ENCODE assay signal across 26 cellular contexts in the genomic region with DNA sequence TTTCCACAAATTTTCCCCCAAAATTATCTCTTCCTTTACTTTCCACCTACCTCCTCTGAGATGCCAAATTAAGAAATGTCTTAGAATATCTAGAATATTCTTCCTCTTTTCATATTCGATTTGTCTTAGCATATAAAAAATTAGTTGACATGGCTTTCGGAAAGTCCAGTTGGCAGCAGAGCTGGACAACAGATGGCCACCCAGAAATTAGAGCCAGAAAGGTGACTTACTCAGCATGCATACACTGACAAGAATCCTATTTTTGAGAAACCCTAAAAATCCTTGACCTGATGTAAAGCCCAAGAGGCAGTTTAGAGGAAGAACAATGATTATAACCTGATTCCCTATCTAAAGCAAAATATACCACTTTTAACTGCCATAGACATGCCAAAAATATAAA.
"Had no signal": no experiment of that assay in that cellular context is flagged by ENCODE, and none has a peak within 500 bp of the region (broad histone marks: within the 10 kb centered on the region; RNA-seq: fewer than 3 reads in every experiment).

No MANE protein-coding gene starts in this region.

- H3K27ac Mint-ChIP-seq: activated naive CD8-positive, alpha-beta T cell treated with anti-CD3 and anti-CD28 coated beads for 36 hours; neural progenitor cell had no signal

- H3K27me3 ChIP-seq: adrenal gland, body of pancreas, esophagus muscularis mucosa, foreskin keratinocyte, heart right ventricle, left lung, neural progenitor cell, right atrium auricular region, spleen, tibial nerve had no signal

- H3K36me3 ChIP-seq: adrenal gland had no signal

- H3K9ac ChIP-seq: neural progenitor cell had no signal

- H3K9me3 ChIP-seq: adrenal gland, body of pancreas, esophagus muscularis mucosa, heart right ventricle, left lung, lower lobe of right lung, right atrium auricular region, spleen, tibial nerve had no signal

- H2AFZ ChIP-seq: neural progenitor cell had no signal

- DNase-seq: activated CD4-positive, alpha-beta T cell treated with anti-CD3 and anti-CD28 coated beads for 4 hours; activated CD4-positive, CD25-positive, alpha-beta regulatory T cell; activated CD8-positive, alpha-beta memory T cell treated with anti-CD3 and anti-CD28 coated beads for 24 hours; activated CD8-positive, alpha-beta memory T cell treated with anti-CD3 and anti-CD28 coated beads, Interleukin-2, amount 50 U/mL, for 4 hours; activated naive CD4-positive, alpha-beta T cell treated with Interleukin-2 at 50 U/mL for 16 hours; activated naive CD8-positive, alpha-beta T cell treated with anti-CD3 and anti-CD28 coated beads for 36 hours; activated T-cell treated with anti-CD3 and anti-CD28 coated beads, Interleukin-2, amount 50 U/mL, for 4 hours; adrenal gland; aorta; body of pancreas; cortex of kidney; foreskin keratinocyte; heart right ventricle; kidney glomerular epithelial cell; left lung; lower lobe of right lung; mesenchymal stem cell; naive thymus-derived CD8-positive, alpha-beta T cell; occipital lobe; spleen; stimulated activated naive CD4-positive, alpha-beta T cell had no signal

- H3K27ac ChIP-seq: adrenal gland, body of pancreas, esophagus muscularis mucosa, foreskin keratinocyte, heart right ventricle, left lung, lower lobe of right lung, neural progenitor cell, right atrium auricular region, spleen, tibial nerve had no signal

- H3K27me3 Mint-ChIP-seq: activated naive CD8-positive, alpha-beta T cell treated with anti-CD3 and anti-CD28 coated beads for 36 hours; naive thymus-derived CD8-positive, alpha-beta T cell had no signal

- H3K4me2 ChIP-seq: neural progenitor cell had no signal

- H3K4me3 ChIP-seq: adrenal gland, body of pancreas, esophagus muscularis mucosa, heart right ventricle, left lung, lower lobe of right lung, neural progenitor cell, right atrium auricular region, spleen, tibial nerve had no signal

- H3K4me1 Mint-ChIP-seq: neural progenitor cell had no signal

- H3K4me3 Mint-ChIP-seq: activated naive CD8-positive, alpha-beta T cell treated with anti-CD3 and anti-CD28 coated beads for 36 hours; activated T-cell treated with anti-CD3 and anti-CD28 coated beads, Interleukin-2, amount 50 U/mL, for 4 hours; naive thymus-derived CD8-positive, alpha-beta T cell; neural progenitor cell had no signal

- H3K4me1 ChIP-seq: body of pancreas, foreskin keratinocyte, left lung, neural progenitor cell had no signal

- H3K9me3 Mint-ChIP-seq: activated naive CD8-positive, alpha-beta T cell treated with anti-CD3 and anti-CD28 coated beads for 36 hours; activated T-cell treated with anti-CD3 and anti-CD28 coated beads, Interleukin-2, amount 50 U/mL, for 4 hours; naive thymus-derived CD8-positive, alpha-beta T cell; neural progenitor cell had no signal

- ATAC-seq: activated T-cell treated with anti-CD3 and anti-CD28 coated beads, Interleukin-2, amount 50 U/mL, for 4 hours; body of pancreas; foreskin keratinocyte; heart right ventricle; left lung; lower lobe of right lung; naive thymus-derived CD8-positive, alpha-beta T cell; SK-N-SH treated with all-trans-retinoic acid at 6 μM for 48 hours had no signal
